Comparison of ENCODE assay signal across 19 cellular contexts in the genomic region with DNA sequence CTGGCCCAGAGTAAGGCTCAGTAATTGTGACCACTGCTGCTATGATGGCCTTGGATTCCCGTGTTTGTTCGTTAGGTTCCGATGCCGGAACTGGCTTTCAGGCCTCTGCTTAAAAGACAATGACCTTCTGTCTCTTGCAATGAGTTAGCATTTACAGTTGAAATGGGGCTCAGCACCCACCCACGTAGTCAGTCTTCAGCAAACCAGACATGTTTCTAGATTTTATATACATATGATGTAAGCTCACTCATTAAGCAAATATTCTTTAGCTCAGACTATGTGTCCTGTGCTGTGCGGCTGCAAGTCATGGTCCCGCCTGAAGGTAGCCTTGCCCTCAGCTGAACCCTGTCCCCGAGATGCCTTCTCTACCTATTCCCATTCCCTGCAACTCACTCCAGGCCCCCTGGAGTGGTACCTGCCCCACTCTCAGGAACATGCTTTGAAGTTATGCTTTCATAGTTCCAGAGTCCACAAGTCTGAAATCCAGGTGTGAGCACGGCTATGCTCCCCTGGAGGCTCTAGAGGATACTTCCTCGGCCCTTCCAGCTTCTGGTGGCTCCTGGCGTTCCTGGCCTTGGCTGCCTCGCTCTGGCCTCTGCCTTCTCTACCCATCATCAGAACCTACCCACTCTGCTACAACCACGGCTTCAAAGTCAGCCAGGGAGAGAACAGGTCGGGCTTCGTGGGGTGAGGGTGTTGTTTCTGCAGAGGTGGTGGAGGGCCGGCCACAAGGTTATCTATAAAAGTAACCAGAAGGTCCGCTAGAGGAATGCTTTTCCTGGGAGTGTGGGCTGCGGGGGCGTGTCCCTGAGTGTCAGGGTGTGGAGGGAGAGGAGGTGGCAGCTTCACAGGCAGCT.
DNase-seq lines count a peak whose midpoint lies in the region; TF ChIP-seq lines count a peak whose summit lies in the region.
"Had no signal": no experiment of that assay in that cellular context is flagged by ENCODE, and none has a peak within 500 bp of the region (broad histone marks: within the 10 kb centered on the region; RNA-seq: fewer than 3 reads in every experiment).

No MANE protein-coding gene starts in this region.

- in situ Hi-C loops in ACHN (cut with HindIII; ENCODE audit: low pct_ligation_motif_present, low pct_unique_long_range_greater_than_20kb, low sequenced_read_pairs) = no loop called here

- no peak for DNase-seq in activated CD4-positive, alpha-beta T cell treated with anti-CD3 and anti-CD28 coated beads, Interleukin-2, amount 10 ng/mL, durations not matched to agents 7 days and 5 days
- no peak for DNase-seq in activated CD4-positive, alpha-beta T cell treated with anti-CD3 and anti-CD28 coated beads, Interleukin-2, amount 50 U/mL, for 4 hours
- DNase-seq in chondrocyte (ENCODE audit: low spot score) = peak; percentile 63
- no peak for DNase-seq in neural progenitor cell (ENCODE audit: low spot score)
- no peak for DNase-seq in type B pancreatic cell (ENCODE audit: extremely low spot score, unreplicated experiment)
- no peak for DNase-seq in DMS114 treated with DMSO at 0.1 percent for 48 hours (lab: John Stamatoyannopoulos, UW; ENCODE audit: unreplicated experiment)
- DNase-seq in NCI-H2081 (lab: John Stamatoyannopoulos, UW) = no peak
- no peak for DNase-seq in ACHN
- DNase-seq: BE2C, DMS79 treated with DMSO at 0.1 percent for 48 hours, KG1, MG63, NCI-H2029, NCI-H2227 treated with DMSO at 0.1 percent for 48 hours, NCI-H526 treated with DMSO at 0.1 percent for 48 hours, SHP77 treated with DMSO at 0.1 percent for 48 hours had no signal

- H3K4me1 Mint-ChIP-seq in activated CD4-positive, alpha-beta T cell treated with anti-CD3 and anti-CD28 coated beads, Interleukin-2, amount 10 ng/mL, durations not matched to agents 7 days and 5 days = no peaks in the 10 kb centered on the region
- H3K4me1 Mint-ChIP-seq in chondrocyte (ENCODE audit: low read depth) (no peaks in the 10 kb centered on the region), neural progenitor cell (peaks cover 14% of the 10 kb centered on the region), type B pancreatic cell (ENCODE audit: unreplicated experiment) (peaks cover 13% of the 10 kb centered on the region)
- H3K4me1 Mint-ChIP-seq: CD14-positive monocyte had no signal

- H3K9me3 Mint-ChIP-seq in activated CD4-positive, alpha-beta T cell treated with anti-CD3 and anti-CD28 coated beads, Interleukin-2, amount 10 ng/mL, durations not matched to agents 7 days and 5 days = peaks cover 4% of the 10 kb centered on the region
- H3K9me3 Mint-ChIP-seq in chondrocyte (ENCODE audit: low read depth) = peaks cover 10% of the 10 kb centered on the region
- H3K9me3 Mint-ChIP-seq in neural progenitor cell = no peaks in the 10 kb centered on the region
- H3K9me3 Mint-ChIP-seq in type B pancreatic cell = peaks cover 4% of the 10 kb centered on the region

- H3F3A ChIP-seq in neural progenitor cell (ENCODE audit: low read depth) = no peaks in the 10 kb centered on the region

- no peak overlapping the region for H3K9ac ChIP-seq in neural progenitor cell

- H3K4me2 ChIP-seq in neural progenitor cell = no peak overlapping the region

- H3K27me3 Mint-ChIP-seq in activated CD4-positive, alpha-beta T cell treated with anti-CD3 and anti-CD28 coated beads, Interleukin-2, amount 10 ng/mL, durations not matched to agents 7 days and 5 days = no peaks in the 10 kb centered on the region
- H3K27me3 Mint-ChIP-seq in chondrocyte (ENCODE audit: low read depth) (peaks cover 2% of the 10 kb centered on the region), neural progenitor cell (ENCODE audit: insufficient read depth, low read depth) (peaks cover 11% of the 10 kb centered on the region), type B pancreatic cell (no peaks in the 10 kb centered on the region)

- no peaks in the 10 kb centered on the region for H4K20me1 ChIP-seq in neural progenitor cell (ENCODE audit: low read depth)

- H3K36me3 ChIP-seq in neural progenitor cell = no peaks in the 10 kb centered on the region
- H3K36me3 ChIP-seq: BE2C, MG63 had no signal

- peak overlapping the region; percentile 50 for H3K27ac Mint-ChIP-seq in activated CD4-positive, alpha-beta T cell treated with anti-CD3 and anti-CD28 coated beads, Interleukin-2, amount 10 ng/mL, durations not matched to agents 7 days and 5 days
- H3K27ac Mint-ChIP-seq in chondrocyte (ENCODE audit: unreplicated experiment) = no peak overlapping the region
- peak overlapping the region; percentile 24 for H3K27ac Mint-ChIP-seq in neural progenitor cell
- peak overlapping the region; percentile 23 for H3K27ac Mint-ChIP-seq in type B pancreatic cell
- H3K27ac Mint-ChIP-seq: CD14-positive monocyte had no signal

- H3K4me3 Mint-ChIP-seq in activated CD4-positive, alpha-beta T cell treated with anti-CD3 and anti-CD28 coated beads, Interleukin-2, amount 10 ng/mL, durations not matched to agents 7 days and 5 days = no peak overlapping the region
- H3K4me3 Mint-ChIP-seq in chondrocyte (ENCODE audit: unreplicated experiment) = no peak overlapping the region
- H3K4me3 Mint-ChIP-seq in neural progenitor cell = no peak overlapping the region
- no peak overlapping the region for H3K4me3 Mint-ChIP-seq in type B pancreatic cell
- H3K4me3 Mint-ChIP-seq: CD14-positive monocyte had no signal

- peaks cover 3% of the 10 kb centered on the region for H3K4me1 ChIP-seq in neural progenitor cell

- H3K79me2 ChIP-seq in neural progenitor cell (ENCODE audit: low read depth) = no peaks in the 10 kb centered on the region

- no peak overlapping the region for H2AFZ ChIP-seq in neural progenitor cell (replicated peaks)

- no peak for TF ChIP-seq CTCF in chondrocyte (IDR thresholded peaks at IDR 0.05)
- no peak for TF ChIP-seq CTCF in neural progenitor cell (IDR thresholded peaks at IDR 0.05)
- TF ChIP-seq CTCF in type B pancreatic cell (conservative IDR thresholded peaks at IDR 0.05) = no peak

- H3K27me3 ChIP-seq in neural progenitor cell = no peaks in the 10 kb centered on the region
- H3K27me3 ChIP-seq: BE2C, MG63 had no signal

- POLR2A ChIA-PET in activated CD4-positive, alpha-beta T cell treated with anti-CD3 and anti-CD28 coated beads, Interleukin-2, amount 10 ng/mL, durations not matched to agents 7 days and 5 days (lab: Charles Lee) = no interaction called here

- H3K4me3 ChIP-seq in neural progenitor cell = no peak overlapping the region
- H3K4me3 ChIP-seq: MG63 had no signal

- peaks cover 3% of the 10 kb centered on the region for H3K36me3 Mint-ChIP-seq in activated CD4-positive, alpha-beta T cell treated with anti-CD3 and anti-CD28 coated beads, Interleukin-2, amount 10 ng/mL, durations not matched to agents 7 days and 5 days (ENCODE audit: low read depth)
- H3K36me3 Mint-ChIP-seq in chondrocyte (ENCODE audit: low read depth) (peaks cover 5% of the 10 kb centered on the region), neural progenitor cell (peaks cover 3% of the 10 kb centered on the region), type B pancreatic cell (peaks cover 10% of the 10 kb centered on the region)

- CTCF ChIA-PET in activated CD4-positive, alpha-beta T cell treated with anti-CD3 and anti-CD28 coated beads, Interleukin-2, amount 10 ng/mL, durations not matched to agents 7 days and 5 days (lab: Charles Lee) = no interaction called here

- no peaks in the 10 kb centered on the region for H3K9me3 ChIP-seq in neural progenitor cell (ENCODE audit: low read depth)
- H3K9me3 ChIP-seq: BE2C, MG63 had no signal

- H3K27ac ChIP-seq in neural progenitor cell = no peak overlapping the region
- H3K27ac ChIP-seq: 22Rv1, RWPE1 had no signal
